In genomic region chr7:39567294-39567693, GRCh38 we compare ENCODE assay signal across 8 cellular contexts. TPM values are rescaled to one million over a fixed set of nuclear protein-coding genes. Genes with fewer than 3 reads are reported as not detected.
DNase-seq lines count a peak whose midpoint lies in the region; ATAC-seq, FAIRE-seq and TF ChIP-seq lines count a peak whose summit lies in the region.

No MANE protein-coding gene starts in this region.

- peak overlapping the region; percentile 50 to 99 (median 97) for H3K27ac Mint-ChIP-seq in brain

- peaks cover 0 to 2% (median 0%) of the 10 kb centered on the region in 5 experiments for H3K9me3 Mint-ChIP-seq in brain

- H3K27me3 Mint-ChIP-seq in brain: peaks cover 8% of the 10 kb centered on the region

- H3K36me3 ChIP-seq in HCT116 (ENCODE audit: control insufficient read depth in 1 of 2, insufficient read depth in 2 of 2, low read length in 2 of 2) (peaks cover 7 to 14% of the 10 kb centered on the region in 2 experiments; a peak in 3 of 4 replicates), mucosa of rectum (ENCODE audit: control insufficient read depth in 2 of 2, insufficient read depth in 2 of 2, low read length in 2 of 2) (peaks cover 9 to 14% of the 10 kb centered on the region in 2 donors)

- no peaks in the 10 kb centered on the region for H4K20me1 ChIP-seq in HCT116 (ENCODE audit: insufficient read depth)

- POLR2A ChIA-PET in AG04450 (lab: Yijun Ruan, JAX) (interaction anchor here (0.9 kb wide), 1 partner anchor 119 kb away, joined by 3 read pairs; no protein-coding TSS in a partner anchor), HCT116 (lab: Charles Lee) (no interaction called here)

- H3K4me1 Mint-ChIP-seq in brain: peaks cover 45% of the 10 kb centered on the region

- CTCF ChIA-PET in AG04450 (lab: Charles Lee) (interaction anchor here (0.7 to 1.3 kb wide), 6 partner anchors 13 to 635 kb away, joined by 3 to 10 read pairs (median 3); no protein-coding TSS in a partner anchor), HCT116 (lab: Charles Lee) (interaction anchor here (1.3 to 1.4 kb wide), 2 partner anchors 13 to 329 kb away, joined by 4 to 6 read pairs; no protein-coding TSS in a partner anchor)

- ATAC-seq in HCT116 (no peak), GM18870 (IDR thresholded peaks at IDR 0.05; ENCODE audit: unreplicated experiment) (no peak), HG03457 (IDR thresholded peaks at IDR 0.05; ENCODE audit: unreplicated experiment) (no peak)

- H3K9ac ChIP-seq in HCT116 (ENCODE audit: low read length) (peak overlapping the region; percentile 76), mucosa of rectum (ENCODE audit: low read depth in 1 of 2, low read length in 2 of 2) (no peak overlapping the region)

- H3K4me2 ChIP-seq in HCT116 (ENCODE audit: low read length): peak overlapping the region; percentile 82

- peak overlapping the region; percentile 94 for H3K4me3 ChIP-seq in AG04450 (ENCODE audit: low read depth, low read length)
- peak overlapping the region; percentile 85 to 96 for H3K4me3 ChIP-seq in HCT116 (replicated peaks in 1 of 2; ENCODE audit: low read depth in 1 of 2, low read length in 2 of 2)
- peak overlapping the region; percentile 99 to 100 for H3K4me3 ChIP-seq in mucosa of rectum (ENCODE audit: low read length in 2 of 2)

- RAD21 ChIA-PET in HCT116 (lab: Charles Lee; ENCODE audit: low non-redundant PET in 1 of 2, low total read pairs in 2 of 2, uncharacterized antibody in 2 of 2, unreplicated experiment in 2 of 2): no interaction called here

- TF ChIP-seq CTCF in AG04450 (IDR thresholded peaks at IDR 0.05; ENCODE audit: low read depth, low read length) (no peak), HCT116 (IDR thresholded peaks at IDR 0.05 in 2 of 3, conservative IDR thresholded peaks at IDR 0.05 in 1 of 3; ENCODE audit: borderline replicate concordance in 1 of 3, insufficient read depth in 1 of 3, low read depth in 2 of 3, low read length in 2 of 3) (no peak), brain (conservative IDR thresholded peaks at IDR 0.05) (no peak)

- H3K4me1 ChIP-seq in HCT116 (ENCODE audit: control insufficient read depth in 1 of 2, insufficient read depth in 2 of 2, low read length in 2 of 2): peaks cover 5 to 11% of the 10 kb centered on the region in 2 experiments; a peak in 3 of 4 replicates
- peaks cover 4 to 18% of the 10 kb centered on the region in 2 donors for H3K4me1 ChIP-seq in mucosa of rectum (ENCODE audit: control insufficient read depth in 2 of 2, insufficient read depth in 2 of 2, low read length in 2 of 2)

- TF ChIP-seq RAD21 in HCT116 (IDR thresholded peaks at IDR 0.05; ENCODE audit: low read depth): no peak

- intact Hi-C loops in HCT116 (cut with micrococcal nuclease): no loop called here

- peaks cover 19% of the 10 kb centered on the region for H3K36me3 Mint-ChIP-seq in brain

- H3K9me2 ChIP-seq in HCT116 (ENCODE audit: insufficient read depth): no peaks in the 10 kb centered on the region

- H3K9me3 ChIP-seq in AG04450 (ENCODE audit: control insufficient read depth, insufficient read depth, low read length) (no peaks in the 10 kb centered on the region), HCT116 (ENCODE audit: control insufficient read depth in 1 of 2, insufficient read depth in 1 of 2, low read depth in 1 of 2, low read length in 2 of 2) (no peaks in the 10 kb centered on the region), mucosa of rectum (ENCODE audit: control insufficient read depth in 2 of 2, low read length in 2 of 2) (no peaks in the 10 kb centered on the region)

- H3K27ac ChIP-seq in AG04450 (ENCODE audit: low read depth, low read length) (no peak overlapping the region), HCT116 (ENCODE audit: low read depth, low read length) (no peak overlapping the region), mucosa of rectum (ENCODE audit: low read depth in 2 of 2, low read length in 2 of 2) (no peak overlapping the region)

- no TSS peak for BruUV-seq in HCT116 (replicated peaks; lab: Mats Ljungman, UMichigan)

- peak overlapping the region; percentile 94 to 100 (median 98) for H3K4me3 Mint-ChIP-seq in brain

- no peak overlapping the region for H2AFZ ChIP-seq in HCT116 (ENCODE audit: low read depth, low read length, poor library complexity, severe bottlenecking)

- no peak for TF ChIP-seq POLR2A in HCT116 (IDR thresholded peaks at IDR 0.05; ENCODE audit: borderline replicate concordance, extremely low read depth, insufficient read depth, insufficient read length)

- DNase-seq in AG04450 (ENCODE audit: low read depth, low spot score) (no peak), HCT116 (ENCODE audit: low read depth, low spot score) (no peak), HTR-8/SVneo (ENCODE audit: insufficient read length, low spot score) (no peak), NCI-H128 (lab: John Stamatoyannopoulos, UW; ENCODE audit: unreplicated experiment) (no peak)

- FAIRE-seq in HTR-8/SVneo (lab: Jason Lieb, UNC): no peak

- H3K79me2 ChIP-seq in HCT116 (ENCODE audit: insufficient read depth, low read length): peaks cover 36% of the 10 kb centered on the region

- H3K27me3 ChIP-seq in AG04450 (ENCODE audit: control insufficient read depth, insufficient read depth, low read length) (no peaks in the 10 kb centered on the region), HCT116 (ENCODE audit: insufficient read depth, low read length) (no peaks in the 10 kb centered on the region), mucosa of rectum (ENCODE audit: control insufficient read depth in 2 of 2, insufficient read depth in 2 of 2, low read length in 2 of 2) (no peaks in the 10 kb centered on the region)

TF ChIP-seq in HCT116, 20 proteins besides CTCF, POLR2A, EP300 and RAD21:
- TF ChIP-seq JUND (IDR thresholded peaks at IDR 0.05) (no peak), ELF1 (IDR thresholded peaks at IDR 0.05; ENCODE audit: borderline replicate concordance, low read depth) (no peak), FOSL1 (IDR thresholded peaks at IDR 0.05; ENCODE audit: low read depth) (no peak), EZH2 (IDR thresholded peaks at IDR 0.05) (no peak), POLR2AphosphoS5 (IDR thresholded peaks at IDR 0.05; ENCODE audit: low read depth, low read length) (no peak), EGR1 (IDR thresholded peaks at IDR 0.05; ENCODE audit: low read depth) (no peak), ZNF274 (IDR thresholded peaks at IDR 0.05; ENCODE audit: low read depth, low read length) (no peak), ZFX (IDR thresholded peaks at IDR 0.05) (no peak), SP1 (IDR thresholded peaks at IDR 0.05; ENCODE audit: low read depth) (no peak), CEBPB (IDR thresholded peaks at IDR 0.05; ENCODE audit: low read depth) (no peak), TCF7L2 (IDR thresholded peaks at IDR 0.05; ENCODE audit: borderline replicate concordance, extremely low read depth, insufficient read depth, insufficient read length) (no peak), SRF (IDR thresholded peaks at IDR 0.05; ENCODE audit: low read depth) (no peak), CBX3 (IDR thresholded peaks at IDR 0.05; ENCODE audit: low read depth) (no peak)
- TF ChIP-seq, protein P1, sequence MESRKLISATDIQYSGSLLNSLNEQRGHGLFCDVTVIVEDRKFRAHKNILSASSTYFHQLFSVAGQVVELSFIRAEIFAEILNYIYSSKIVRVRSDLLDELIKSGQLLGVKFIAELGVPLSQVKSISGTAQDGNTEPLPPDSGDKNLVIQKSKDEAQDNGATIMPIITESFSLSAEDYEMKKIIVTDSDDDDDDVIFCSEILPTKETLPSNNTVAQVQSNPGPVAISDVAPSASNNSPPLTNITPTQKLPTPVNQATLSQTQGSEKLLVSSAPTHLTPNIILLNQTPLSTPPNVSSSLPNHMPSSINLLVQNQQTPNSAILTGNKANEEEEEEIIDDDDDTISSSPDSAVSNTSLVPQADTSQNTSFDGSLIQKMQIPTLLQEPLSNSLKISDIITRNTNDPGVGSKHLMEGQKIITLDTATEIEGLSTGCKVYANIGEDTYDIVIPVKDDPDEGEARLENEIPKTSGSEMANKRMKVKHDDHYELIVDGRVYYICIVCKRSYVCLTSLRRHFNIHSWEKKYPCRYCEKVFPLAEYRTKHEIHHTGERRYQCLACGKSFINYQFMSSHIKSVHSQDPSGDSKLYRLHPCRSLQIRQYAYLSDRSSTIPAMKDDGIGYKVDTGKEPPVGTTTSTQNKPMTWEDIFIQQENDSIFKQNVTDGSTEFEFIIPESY (IDR thresholded peaks at IDR 0.05; ENCODE audit: extremely low read depth, insufficient replicate concordance, low read length): no peak
- TF ChIP-seq, protein P2, sequence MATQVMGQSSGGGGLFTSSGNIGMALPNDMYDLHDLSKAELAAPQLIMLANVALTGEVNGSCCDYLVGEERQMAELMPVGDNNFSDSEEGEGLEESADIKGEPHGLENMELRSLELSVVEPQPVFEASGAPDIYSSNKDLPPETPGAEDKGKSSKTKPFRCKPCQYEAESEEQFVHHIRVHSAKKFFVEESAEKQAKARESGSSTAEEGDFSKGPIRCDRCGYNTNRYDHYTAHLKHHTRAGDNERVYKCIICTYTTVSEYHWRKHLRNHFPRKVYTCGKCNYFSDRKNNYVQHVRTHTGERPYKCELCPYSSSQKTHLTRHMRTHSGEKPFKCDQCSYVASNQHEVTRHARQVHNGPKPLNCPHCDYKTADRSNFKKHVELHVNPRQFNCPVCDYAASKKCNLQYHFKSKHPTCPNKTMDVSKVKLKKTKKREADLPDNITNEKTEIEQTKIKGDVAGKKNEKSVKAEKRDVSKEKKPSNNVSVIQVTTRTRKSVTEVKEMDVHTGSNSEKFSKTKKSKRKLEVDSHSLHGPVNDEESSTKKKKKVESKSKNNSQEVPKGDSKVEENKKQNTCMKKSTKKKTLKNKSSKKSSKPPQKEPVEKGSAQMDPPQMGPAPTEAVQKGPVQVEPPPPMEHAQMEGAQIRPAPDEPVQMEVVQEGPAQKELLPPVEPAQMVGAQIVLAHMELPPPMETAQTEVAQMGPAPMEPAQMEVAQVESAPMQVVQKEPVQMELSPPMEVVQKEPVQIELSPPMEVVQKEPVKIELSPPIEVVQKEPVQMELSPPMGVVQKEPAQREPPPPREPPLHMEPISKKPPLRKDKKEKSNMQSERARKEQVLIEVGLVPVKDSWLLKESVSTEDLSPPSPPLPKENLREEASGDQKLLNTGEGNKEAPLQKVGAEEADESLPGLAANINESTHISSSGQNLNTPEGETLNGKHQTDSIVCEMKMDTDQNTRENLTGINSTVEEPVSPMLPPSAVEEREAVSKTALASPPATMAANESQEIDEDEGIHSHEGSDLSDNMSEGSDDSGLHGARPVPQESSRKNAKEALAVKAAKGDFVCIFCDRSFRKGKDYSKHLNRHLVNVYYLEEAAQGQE (IDR thresholded peaks at IDR 0.05; ENCODE audit: low read depth): no peak

RNA-seq across cellular contexts. Expression of gene YAE1, which starts 1.1 kb away (rescaled TPM):
- polyA plus RNA-seq in AG04450 (2011; rRNA removed) (38.5 and 49.0 TPM in 2 replicates), brain (ENCODE audit: insufficient read depth, low read depth, low replicate concordance) (14.7 TPM)
- polyA minus RNA-seq in AG04450 (2011; rRNA and poly(A)+ RNA removed): 43.6 and 46.4 TPM in 2 replicates
- 16.9 TPM for total RNA-seq in HCT116 (2021; ENCODE audit: unreplicated experiment)
- polyA plus RNA-seq in HCT116 (2012): 14.3 and 16.7 TPM in 2 replicates

RNA-seq across cellular contexts. Expression of gene RALA, which starts 56.1 kb away (rescaled TPM):
- 45.0 and 59.2 TPM in 2 replicates for polyA plus RNA-seq in AG04450 (2011; rRNA removed)
- polyA minus RNA-seq in AG04450 (2011; rRNA and poly(A)+ RNA removed): 58.6 and 65.6 TPM in 2 replicates
- total RNA-seq in HCT116 (2021; ENCODE audit: unreplicated experiment): 27.3 TPM
- polyA plus RNA-seq in HCT116 (2012): 14.4 and 19.7 TPM in 2 replicates
- polyA plus RNA-seq in brain (ENCODE audit: insufficient read depth, low read depth, low replicate concordance): 39.1 TPM
